ENCODE assay signal across 1 cellular context in the genomic region with DNA sequence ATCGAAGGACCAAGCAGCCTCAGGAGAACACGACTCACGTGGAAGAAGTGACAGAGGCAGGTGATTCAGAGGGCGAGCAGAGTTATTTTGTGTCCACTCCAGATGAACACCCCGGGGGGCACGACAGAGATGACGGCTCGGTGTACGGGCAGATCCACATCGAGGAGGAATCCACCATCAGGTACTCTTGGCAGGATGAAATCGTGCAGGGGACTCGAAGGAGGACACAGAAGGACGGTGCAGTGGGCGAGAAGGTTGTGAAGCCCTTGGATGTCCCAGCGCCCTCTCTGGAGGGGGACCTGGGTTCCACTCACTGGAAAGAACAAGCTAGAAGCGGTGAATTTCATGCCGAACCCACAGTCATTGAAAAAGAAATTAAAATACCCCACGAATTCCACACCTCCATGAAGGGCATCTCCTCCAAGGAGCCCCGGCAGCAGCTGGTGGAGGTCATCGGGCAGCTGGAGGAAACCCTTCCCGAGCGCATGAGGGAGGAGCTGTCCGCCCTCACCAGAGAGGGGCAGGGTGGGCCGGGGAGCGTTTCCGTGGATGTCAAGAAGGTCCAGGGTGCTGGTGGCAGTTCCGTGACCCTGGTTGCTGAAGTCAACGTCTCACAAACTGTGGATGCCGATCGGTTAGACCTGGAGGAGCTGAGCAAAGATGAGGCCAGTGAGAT.
TF ChIP-seq lines count a peak whose summit lies in the region.

No MANE protein-coding gene starts in this region.

TF ChIP-seq in endothelial cell of umbilical vein, 7 proteins besides CTCF, POLR2A, EP300 and RAD21:
- TF ChIP-seq, protein P1, sequence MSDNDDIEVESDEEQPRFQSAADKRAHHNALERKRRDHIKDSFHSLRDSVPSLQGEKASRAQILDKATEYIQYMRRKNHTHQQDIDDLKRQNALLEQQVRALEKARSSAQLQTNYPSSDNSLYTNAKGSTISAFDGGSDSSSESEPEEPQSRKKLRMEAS (IDR thresholded peaks at IDR 0.05; ENCODE audit: insufficient read depth, insufficient read length) = no peak
- TF ChIP-seq POLR2AphosphoS5 (IDR thresholded peaks at IDR 0.05; ENCODE audit: insufficient read depth, low read depth, low read length) = no peak
- TF ChIP-seq FOS (IDR thresholded peaks at IDR 0.05; ENCODE audit: borderline replicate concordance, insufficient read depth, low read length) = no peak
- TF ChIP-seq MYC (IDR thresholded peaks at IDR 0.05; ENCODE audit: low read depth, low read length) = no peak
- TF ChIP-seq JUN (IDR thresholded peaks at IDR 0.05; ENCODE audit: borderline replicate concordance, insufficient read depth, insufficient read length, low read depth) = no peak
- TF ChIP-seq GATA2 (IDR thresholded peaks at IDR 0.05; ENCODE audit: insufficient read depth, insufficient read length, low read depth, low read length) = no peak
- TF ChIP-seq EZH2 (IDR thresholded peaks at IDR 0.05; ENCODE audit: borderline replicate concordance, low read depth, low read length, severe bottlenecking) = no peak
